In the genomic region with DNA sequence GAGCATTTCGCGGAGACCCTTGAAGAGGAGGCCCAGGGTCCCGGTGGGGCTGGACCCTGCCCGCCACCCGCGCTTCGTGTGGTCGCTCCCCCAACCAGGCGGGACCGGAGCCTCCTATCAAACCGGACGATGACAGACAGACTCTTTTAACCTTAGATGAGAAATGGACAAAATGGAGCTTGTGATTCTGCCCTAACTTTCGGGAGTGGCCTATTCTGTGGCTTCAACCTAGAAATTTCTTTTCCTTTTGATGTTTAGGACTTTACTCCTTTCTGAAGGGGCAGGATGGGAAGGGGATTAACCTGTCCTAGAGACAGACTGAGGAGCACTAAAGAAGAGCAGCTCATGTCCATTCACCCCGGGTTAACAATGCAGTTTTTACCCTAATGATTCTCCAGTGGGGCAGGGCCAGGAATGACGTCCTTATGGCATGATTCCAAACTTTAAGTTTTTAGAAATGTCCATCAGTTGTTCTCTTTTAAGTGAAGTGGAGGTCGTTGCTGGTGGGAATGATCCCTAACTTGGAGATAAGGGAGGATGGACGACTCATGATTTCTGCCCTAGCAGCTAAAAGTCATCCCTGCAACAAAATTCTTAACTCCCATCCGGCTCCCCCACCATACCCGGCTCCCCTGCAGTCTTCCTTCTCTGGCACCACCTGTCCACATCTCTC, we compare ENCODE assay signal across 9 cellular contexts. TPM values are rescaled to one million over a fixed set of nuclear protein-coding genes. Genes with fewer than 3 reads are reported as not detected.
DNase-seq lines count a peak whose midpoint lies in the region; ATAC-seq, FAIRE-seq and TF ChIP-seq lines count a peak whose summit lies in the region.
"Had no signal": no experiment of that assay in that cellular context is flagged by ENCODE, and none has a peak within 500 bp of the region (broad histone marks: within the 10 kb centered on the region; RNA-seq: fewer than 3 reads in every experiment).

No MANE protein-coding gene starts in this region.

- H3K9me3 ChIP-seq in OCI-LY7 (ENCODE audit: low read length) (no peaks in the 10 kb centered on the region), vagina (no peaks in the 10 kb centered on the region)

- intact Hi-C loops in Calu3 (cut with micrococcal nuclease; ENCODE audit: unreplicated experiment) (loop anchor here (10.0 kb wide), 2 partner anchors 144 to 1354 kb away; partner anchors contain the start of gene OR13C2), OCI-LY7 (cut with micrococcal nuclease; ENCODE audit: unreplicated experiment) (loop anchor here (2.0 to 10.0 kb wide), 4 partner anchors 26 to 946 kb away; partner anchors contain the start of genes SMC2 and TMEM38B), vagina (cut with DNase I) (no loop called here)

- peaks cover 34% of the 10 kb centered on the region; the same call in 1 of the 2 replicates for H3K79me2 ChIP-seq in OCI-LY7 (ENCODE audit: insufficient read depth, low read depth, low read length)

- H3K4me3 ChIP-seq in OCI-LY7 (ENCODE audit: low read depth, low read length, poor library complexity, severe bottlenecking) (peak overlapping the region; percentile 93), vagina (peak overlapping the region; percentile 83 to 89)

- TF ChIP-seq POLR2A in H54 (IDR thresholded peaks at IDR 0.05; ENCODE audit: low read depth, low read length), result no peak
- no peak for TF ChIP-seq POLR2A in vagina (IDR thresholded peaks at IDR 0.05)

- H3K9me3 Mint-ChIP-seq in Calu3 (ENCODE audit: low read depth, unreplicated experiment), result no peaks in the 10 kb centered on the region
- no peaks in the 10 kb centered on the region for H3K9me3 Mint-ChIP-seq in memory B cell

- H3K4me1 ChIP-seq in OCI-LY7 (ENCODE audit: insufficient read depth, low read length, poor library complexity, severe bottlenecking) (peaks cover 39% of the 10 kb centered on the region), vagina (peaks cover 13% of the 10 kb centered on the region)

- H3K4me1 Mint-ChIP-seq in Calu3 (ENCODE audit: low read depth, unreplicated experiment) (peaks cover 17% of the 10 kb centered on the region), memory B cell (peaks cover 24% of the 10 kb centered on the region)

- H3K4me3 Mint-ChIP-seq in Calu3 (ENCODE audit: low read depth, unreplicated experiment), result peak overlapping the region; percentile 95
- H3K4me3 Mint-ChIP-seq in memory B cell, result peak overlapping the region; percentile 88

- H3K36me3 Mint-ChIP-seq in Calu3 (ENCODE audit: insufficient read depth, unreplicated experiment), result peaks cover 26% of the 10 kb centered on the region
- H3K36me3 Mint-ChIP-seq in memory B cell, result peaks cover 10% of the 10 kb centered on the region

- ATAC-seq in memory B cell (ENCODE audit: low read depth), result no peak

- no peaks in the 10 kb centered on the region for H3K27me3 Mint-ChIP-seq in Calu3 (ENCODE audit: unreplicated experiment)
- no peaks in the 10 kb centered on the region for H3K27me3 Mint-ChIP-seq in memory B cell

- H3K27ac Mint-ChIP-seq in Calu3 (ENCODE audit: unreplicated experiment) (peak overlapping the region; percentile 90), memory B cell (peak overlapping the region; percentile 97)

- BruUV-seq in Calu3 (replicated peaks; lab: Mats Ljungman, UMichigan), result no TSS peak
- BruUV-seq in OCI-LY7 (replicated peaks; lab: Mats Ljungman, UMichigan), result TSS peak; percentile 61

- H4K20me1 ChIP-seq in OCI-LY7 (ENCODE audit: insufficient read depth, low read length), result no peaks in the 10 kb centered on the region

- H3K36me3 ChIP-seq in OCI-LY7 (ENCODE audit: insufficient read depth, low read length) (peaks cover 28% of the 10 kb centered on the region), vagina (peaks cover 0 to 23% of the 10 kb centered on the region in 2 donors)

- POLR2A ChIA-PET in OCI-LY7 (lab: Charles Lee), result interaction anchor here (0.5 to 4.3 kb wide), 19 partner anchors 8 to 970 kb away, joined by 3 to 52 read pairs (median 3); partner anchors contain the start of gene SMC2

- H3K9me2 ChIP-seq in OCI-LY7 (ENCODE audit: insufficient read depth, low read length), result no peaks in the 10 kb centered on the region

- H3K27ac ChIP-seq in OCI-LY7 (ENCODE audit: low read depth, low read length, poor library complexity, severe bottlenecking) (peak overlapping the region; percentile 78), vagina (peak overlapping the region; percentile 86)

- FAIRE-seq in H54 (lab: Jason Lieb, UNC), result no peak

- H2AFZ ChIP-seq in OCI-LY7 (ENCODE audit: low read length), result peak overlapping the region; percentile 82

- no peaks in the 10 kb centered on the region for H3K27me3 ChIP-seq in vagina

- no peak for DNase-seq in Calu3
- DNase-seq in H54 (ENCODE audit: insufficient read length, low spot score), result peak; percentile 23
- peak; percentile 17 for DNase-seq in OCI-LY7 (ENCODE audit: low spot score)
- DNase-seq in dermis blood vessel endothelial cell, result peak; percentile 60
- DNase-seq in memory B cell (ENCODE audit: low spot score in 2 of 2), result no peak
- no peak for DNase-seq in vagina (ENCODE audit: extremely low spot score in 2 of 2)
- no peak for DNase-seq in SW480 (ENCODE audit: low spot score)
- no peak for DNase-seq in NCI-H774 (lab: John Stamatoyannopoulos, UW)

- no peak for TF ChIP-seq CTCF in Calu3 (IDR thresholded peaks at IDR 0.05; ENCODE audit: unreplicated experiment)
- no peak for TF ChIP-seq CTCF in OCI-LY7 (conservative IDR thresholded peaks at IDR 0.05; ENCODE audit: low read length)
- no peak for TF ChIP-seq CTCF in vagina (IDR thresholded peaks at IDR 0.05)

- H3K4me2 ChIP-seq in OCI-LY7 (ENCODE audit: low read length), result peak overlapping the region; percentile 97

- CTCF ChIA-PET in Calu3 (lab: Charles Lee) (interaction anchor here (0.6 kb wide), 1 partner anchor 144 kb away, joined by 3 read pairs; no protein-coding TSS in a partner anchor), OCI-LY7 (lab: Charles Lee; ENCODE audit: unreplicated experiment) (interaction anchor here (0.6 kb wide), 1 partner anchor 12 kb away, joined by 3 read pairs; no protein-coding TSS in a partner anchor)

RNA-seq across cellular contexts. Expression of gene NIPSNAP3A, which starts 1.0 kb away (rescaled TPM):
- total RNA-seq in Calu3 (2022) (7.4 and 8.0 TPM in 2 replicates), OCI-LY7 (2022) (24.3 and 25.2 TPM in 2 replicates), dermis blood vessel endothelial cell (44.0 and 52.1 TPM in 2 replicates), vagina (25.8 TPM)
- 20.2 and 25.2 TPM in 2 replicates for total RNA-seq in OCI-LY7 (2014; rRNA removed; shearing (Covaris generic))

RNA-seq across cellular contexts. Expression of gene NIPSNAP3B, which starts 15.4 kb away (rescaled TPM):
- total RNA-seq in Calu3 (2022) (0.83 and 1.1 TPM in 2 replicates), OCI-LY7 (2022) (0.52 and 1.1 TPM in 2 replicates), dermis blood vessel endothelial cell (0.19 and 0.85 TPM in 2 replicates), vagina (0.49 TPM)
- 0.28 and 0.31 TPM in 2 replicates for total RNA-seq in OCI-LY7 (2014; rRNA removed; shearing (Covaris generic))

RNA-seq across cellular contexts. Expression of gene OR13D1, which starts 54.2 kb away (rescaled TPM):
- total RNA-seq in Calu3 (2022), result not detected in 2 replicates
- total RNA-seq in OCI-LY7 (2014; rRNA removed; shearing (Covaris generic)), result not detected in 2 replicates
- not detected in 2 replicates for total RNA-seq in OCI-LY7 (2022)
- total RNA-seq in dermis blood vessel endothelial cell, result not detected in 2 replicates
- total RNA-seq in vagina, result not detected
- total RNA-seq: T-helper 1 cell treated with Interleukin-12 subunit alpha and Interleukin-12 subunit beta and Interleukin-4 antibody, amounts not matched to agents 30 ng/mL and 1 ng/mL, for 36 hours had no signal

Comparison
In these comparisons a context has a peak if more than half of its experiments do, and no peak if none do; other contexts are left out.
1. DNase-seq: peak in H54 (single experiment), OCI-LY7 (single experiment) and dermis blood vessel endothelial cell (single experiment); none in Calu3 (single experiment), memory B cell (0 of 2), vagina (0 of 2), SW480 (single experiment) and NCI-H774 (single experiment).